Comparison of ENCODE assay signal across 8 cellular contexts in genomic region chrX:18886344-18887161, GRCh38.
DNase-seq lines count a peak whose midpoint lies in the region; ATAC-seq and TF ChIP-seq lines count a peak whose summit lies in the region.

No MANE protein-coding gene starts in this region.

- H3K4me1 ChIP-seq in PC-3 (ENCODE audit: insufficient read depth, low read length) (peaks cover 20% of the 10 kb centered on the region), ovary (ENCODE audit: insufficient read depth) (peaks cover 5% of the 10 kb centered on the region), aorta (ENCODE audit: control insufficient read depth in 1 of 2, insufficient read depth in 2 of 2, low read length in 2 of 2) (no peaks in the 10 kb centered on the region)

- H3K36me3 ChIP-seq in PC-3 (ENCODE audit: low read depth, low read length), result no peaks in the 10 kb centered on the region
- no peaks in the 10 kb centered on the region for H3K36me3 ChIP-seq in ovary
- no peaks in the 10 kb centered on the region for H3K36me3 ChIP-seq in aorta (ENCODE audit: control insufficient read depth in 1 of 2, insufficient read depth in 2 of 2, low read length in 1 of 2)

- WGBS in ovary, 3 donors, result 23 to 34% (median 30%) methylated on average over 26 of the region's 26 CpGs
- 4 to 25% methylated on average over 26 of the region's 26 CpGs for WGBS in aorta, 2 donors

- TF ChIP-seq CTCF in PC-3 (conservative IDR thresholded peaks at IDR 0.05; ENCODE audit: low read depth, low read length), result peak; percentile 69
- peak in 2 of 3 donors; percentile 52 to 57 for TF ChIP-seq CTCF in ovary (IDR thresholded peaks at IDR 0.05)

- CTCF ChIA-PET in PC-3 (lab: Charles Lee), result interaction anchor here (0.6 to 1.2 kb wide), 3 partner anchors 26 to 461 kb away, joined by 3 to 17 read pairs (median 3); partner anchors contain the start of gene CDKL5
- CTCF ChIA-PET in activated naive CD4-positive, alpha-beta T cell treated with anti-CD3 and anti-CD28 coated beads for 36 hours (lab: Charles Lee), result interaction anchor here (1.3 to 1.6 kb wide), 2 partner anchors 9 to 497 kb away, joined by 4 to 8 read pairs; no protein-coding TSS in a partner anchor

- H3K9me2 ChIP-seq in PC-3 (replicated peaks; ENCODE audit: low read length), result no peaks in the 10 kb centered on the region

- peak overlapping the region; percentile 56; the same call in 1 of the 2 replicates for H3K9ac ChIP-seq in PC-3 (ENCODE audit: low read length)

- TF ChIP-seq POLR2A in ovary (IDR thresholded peaks at IDR 0.05), result no peak

- peaks cover 28% of the 10 kb centered on the region for H3K4me1 Mint-ChIP-seq in activated naive CD4-positive, alpha-beta T cell treated with anti-CD3 and anti-CD28 coated beads for 36 hours (ENCODE audit: low read depth)

- DNase-seq in COLO668 (lab: John Stamatoyannopoulos, UW; ENCODE audit: unreplicated experiment) (peak; percentile 13), PC-3 (peak; percentile 70), glomerular visceral epithelial cell (ENCODE audit: extremely low spot score) (peak; percentile 36), ovary (peak; percentile 71 to 78 (median 77)), aorta (peak; percentile 86 to 91)
- DNase-seq in activated naive CD4-positive, alpha-beta T cell treated with anti-CD3 and anti-CD28 coated beads for 36 hours, result peak; percentile 73

- H3K4me3 Mint-ChIP-seq in activated naive CD4-positive, alpha-beta T cell treated with anti-CD3 and anti-CD28 coated beads for 36 hours, result peak overlapping the region; percentile 75

- H3K27ac ChIP-seq in PC-3 (ENCODE audit: low read length), result peak overlapping the region; percentile 55
- H3K27ac ChIP-seq in ovary, result peak overlapping the region; percentile 55 to 77
- H3K27ac ChIP-seq in aorta (ENCODE audit: low read depth in 1 of 2, low read length in 2 of 2), result peak overlapping the region; percentile 38 to 81

- H3K4me3 ChIP-seq in PC-3 (ENCODE audit: low read length) (peak overlapping the region; percentile 66), ovary (peak overlapping the region; percentile 34), aorta (ENCODE audit: low read length in 2 of 2) (no peak overlapping the region)

- no peaks in the 10 kb centered on the region for H3F3A ChIP-seq in PC-3 (ENCODE audit: low read length, unreplicated experiment)

- peak overlapping the region; percentile 87 for H3K4me2 ChIP-seq in PC-3 (ENCODE audit: low read length)

- no peaks in the 10 kb centered on the region for H3K9me3 Mint-ChIP-seq in activated naive CD4-positive, alpha-beta T cell treated with anti-CD3 and anti-CD28 coated beads for 36 hours

- intact Hi-C loops in PC-3 (cut with micrococcal nuclease) (loop anchor here (1.0 to 5.0 kb wide), 4 partner anchors 184 to 494 kb away; no protein-coding TSS in a partner anchor), ovary (cut with DNase I) (no loop called here), aorta (cut with DNase I) (loop anchor here (2.0 to 10.0 kb wide), 3 partner anchors 52 to 462 kb away; partner anchors contain the start of gene CDKL5 (in 1 of the 2))
- intact Hi-C loops in activated naive CD4-positive, alpha-beta T cell treated with anti-CD3 and anti-CD28 coated beads for 36 hours (cut with micrococcal nuclease), result loop anchor here (1.0 to 5.0 kb wide), 5 partner anchors 98 to 494 kb away; partner anchors contain the start of genes CDKL5, PDHA1 and PHKA2

- H3K9me3 ChIP-seq in PC-3 (ENCODE audit: low read length) (no peaks in the 10 kb centered on the region), ovary (no peaks in the 10 kb centered on the region), aorta (ENCODE audit: control insufficient read depth, low read length) (no peaks in the 10 kb centered on the region)

- BruUV-seq in PC-3 (replicated peaks; lab: Mats Ljungman, UMichigan), result no TSS peak

- POLR2A ChIA-PET in PC-3 (lab: Charles Lee; ENCODE audit: unreplicated experiment), result interaction anchor here (0.6 kb wide), 1 partner anchor 325 kb away, joined by 6 read pairs; no protein-coding TSS in a partner anchor

- peak overlapping the region; percentile 84 for H3K27ac Mint-ChIP-seq in activated naive CD4-positive, alpha-beta T cell treated with anti-CD3 and anti-CD28 coated beads for 36 hours

- ATAC-seq in GM19351 (IDR thresholded peaks at IDR 0.05; ENCODE audit: unreplicated experiment), result peak; percentile 71
- ATAC-seq in HG03439 (IDR thresholded peaks at IDR 0.05; ENCODE audit: unreplicated experiment), result peak; percentile 84
- ATAC-seq in PC-3, result peak; percentile 82
- peak; percentile 87 for ATAC-seq in aorta (ENCODE audit: low FRiP score)

- H3K79me2 ChIP-seq in PC-3 (ENCODE audit: low read length), result no peaks in the 10 kb centered on the region

- H4K20me1 ChIP-seq in PC-3 (ENCODE audit: low read length), result no peaks in the 10 kb centered on the region

- no peaks in the 10 kb centered on the region for H3K27me3 ChIP-seq in PC-3 (ENCODE audit: low read length)
- no peaks in the 10 kb centered on the region for H3K27me3 ChIP-seq in ovary
- H3K27me3 ChIP-seq in aorta (ENCODE audit: control insufficient read depth in 1 of 2, insufficient read depth in 2 of 2, low read length in 1 of 2), result no peaks in the 10 kb centered on the region

- H3K36me3 Mint-ChIP-seq in activated naive CD4-positive, alpha-beta T cell treated with anti-CD3 and anti-CD28 coated beads for 36 hours (ENCODE audit: low read depth), result no peaks in the 10 kb centered on the region

- no peak for TF ChIP-seq EP300 in ovary (IDR thresholded peaks at IDR 0.05)

- H3K27me3 Mint-ChIP-seq in activated naive CD4-positive, alpha-beta T cell treated with anti-CD3 and anti-CD28 coated beads for 36 hours (ENCODE audit: low read depth), result no peaks in the 10 kb centered on the region

- H2AFZ ChIP-seq in PC-3 (ENCODE audit: low read length), result peak overlapping the region; percentile 85

Comparison
In these comparisons a context has a peak if more than half of its experiments do, and no peak if none do; other contexts are left out.
1. DNase-seq: peak in every context shown above with its lines; median percentile 88 in aorta; 77 in ovary; 73 in activated naive CD4-positive, alpha-beta T cell treated with anti-CD3 and anti-CD28 coated beads for 36 hours; 70 in PC-3; 36 in glomerular visceral epithelial cell; 13 in COLO668.
2. H3K4me3 ChIP-seq: peak in PC-3 (single experiment) and ovary (single experiment); none in aorta (0 of 2).
3. intact Hi-C loops: an anchor here in PC-3 (1.0 to 5.0 kb wide), activated naive CD4-positive, alpha-beta T cell treated with anti-CD3 and anti-CD28 coated beads for 36 hours (1.0 to 5.0 kb wide) and aorta (2.0 to 10.0 kb wide); none called in ovary.
4. Peak in every context shown above with its lines, with median percentiles within 50 percentile points of each other: ATAC-seq and H3K27ac ChIP-seq.